ENCODE assay signal across 10 cellular contexts in the genomic region with DNA sequence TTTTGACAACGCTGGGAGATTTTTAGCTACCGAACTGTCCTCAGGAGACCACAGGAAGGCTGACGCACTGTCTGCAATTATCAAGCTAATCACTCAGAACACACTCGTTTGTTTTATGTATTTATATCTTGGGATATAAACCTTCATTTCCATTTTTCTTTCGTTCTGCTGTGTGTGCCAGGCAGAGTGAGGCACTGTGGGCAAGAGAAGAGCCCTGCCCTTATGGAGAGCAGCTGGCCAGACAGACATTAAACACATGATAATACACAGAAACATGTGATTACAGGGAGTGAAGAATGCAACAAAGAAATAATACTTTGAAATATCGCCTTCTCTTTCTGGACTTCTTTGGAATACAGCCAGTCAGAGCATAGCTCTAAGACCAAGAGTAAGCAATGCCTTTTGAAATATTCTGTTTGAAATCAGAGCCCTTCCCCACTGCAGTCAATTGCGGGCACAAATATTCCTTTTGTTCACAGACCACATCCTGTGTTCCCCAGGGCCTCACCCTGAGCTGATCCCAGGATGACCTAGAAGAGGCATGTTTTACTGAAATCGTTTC.
DNase-seq lines count a peak whose midpoint lies in the region; ATAC-seq and TF ChIP-seq lines count a peak whose summit lies in the region.
"Had no signal": no experiment of that assay in that cellular context is flagged by ENCODE, and none has a peak within 500 bp of the region (broad histone marks: within the 10 kb centered on the region; RNA-seq: fewer than 3 reads in every experiment).

No MANE protein-coding gene starts in this region.

- H3K9me3 Mint-ChIP-seq in endodermal cell (peaks cover under 1% of the 10 kb centered on the region), osteocyte (ENCODE audit: unreplicated experiment) (peaks cover 2% of the 10 kb centered on the region)

- 38 to 52% methylated on average over 3 to 8 of the region's 8 CpGs for WGBS in endodermal cell (ENCODE audit: insufficient coverage in 1 of 2, insufficient read length in 1 of 2), 2 experiments

- H3K27me3 ChIP-seq in MG63 (no peaks in the 10 kb centered on the region), endodermal cell (ENCODE audit: control insufficient read depth, insufficient read depth, low read length, poor library complexity, severe bottlenecking) (no peaks in the 10 kb centered on the region)

- DNase-seq in DMS153 treated with DMSO at 0.1 percent for 48 hours (lab: John Stamatoyannopoulos, UW; ENCODE audit: unreplicated experiment) = peak; percentile 70
- DNase-seq in MG63 = peak; percentile 45
- no peak for DNase-seq in endodermal cell
- no peak for DNase-seq in osteocyte (ENCODE audit: extremely low spot score, unreplicated experiment)
- no peak for DNase-seq in C1 segment of cervical spinal cord (lab: John Stamatoyannopoulos, UW)
- no peak for DNase-seq in stimulated activated naive CD4-positive, alpha-beta T cell treated with Interleukin-2 at 50 U/mL for 16 hours (lab: John Stamatoyannopoulos, UW)
- no peak for DNase-seq in 8988T
- DNase-seq: activated CD8-positive, alpha-beta memory T cell treated with anti-CD3 and anti-CD28 coated beads, Interleukin-2, amount 10 ng/mL, durations not matched to agents 7 days and 5 days; NCI-H446 had no signal

- H3K4me3 Mint-ChIP-seq in endodermal cell = no peak overlapping the region
- H3K4me3 Mint-ChIP-seq in osteocyte (ENCODE audit: unreplicated experiment) = peak overlapping the region; percentile 38
- H3K4me3 Mint-ChIP-seq: activated CD8-positive, alpha-beta memory T cell treated with anti-CD3 and anti-CD28 coated beads, Interleukin-2, amount 10 ng/mL, durations not matched to agents 7 days and 5 days had no signal

- H3K9me3 ChIP-seq in MG63 (peaks cover 2% of the 10 kb centered on the region), endodermal cell (ENCODE audit: control insufficient read depth, low read length) (no peaks in the 10 kb centered on the region)

- no peak overlapping the region for H3K9ac ChIP-seq in endodermal cell (ENCODE audit: extremely low read depth, low read length, poor library complexity, severe bottlenecking)

- H3K36me3 ChIP-seq in MG63 (no peaks in the 10 kb centered on the region), endodermal cell (ENCODE audit: control insufficient read depth, insufficient read depth, low read length) (no peaks in the 10 kb centered on the region)

- no peaks in the 10 kb centered on the region for H3K4me1 ChIP-seq in endodermal cell (ENCODE audit: control insufficient read depth, insufficient read depth, low read length)

- peaks cover 28% of the 10 kb centered on the region for H3K4me1 Mint-ChIP-seq in endodermal cell
- peaks cover 44% of the 10 kb centered on the region for H3K4me1 Mint-ChIP-seq in osteocyte (ENCODE audit: unreplicated experiment)
- H3K4me1 Mint-ChIP-seq: activated CD8-positive, alpha-beta memory T cell treated with anti-CD3 and anti-CD28 coated beads, Interleukin-2, amount 10 ng/mL, durations not matched to agents 7 days and 5 days had no signal

- TF ChIP-seq CTCF in endodermal cell (conservative IDR thresholded peaks at IDR 0.05) = no peak
- no peak for TF ChIP-seq CTCF in osteocyte (IDR thresholded peaks at IDR 0.05)

- no peak overlapping the region for H3K27ac Mint-ChIP-seq in endodermal cell
- peak overlapping the region; percentile 65 for H3K27ac Mint-ChIP-seq in osteocyte (ENCODE audit: unreplicated experiment)
- H3K27ac Mint-ChIP-seq: activated CD8-positive, alpha-beta memory T cell treated with anti-CD3 and anti-CD28 coated beads, Interleukin-2, amount 10 ng/mL, durations not matched to agents 7 days and 5 days had no signal

- H3K27ac ChIP-seq in endodermal cell (ENCODE audit: low read depth, low read length) = peak overlapping the region; percentile 40

- ATAC-seq in HG03520 (IDR thresholded peaks at IDR 0.05; ENCODE audit: unreplicated experiment) = no peak
- ATAC-seq: activated CD8-positive, alpha-beta memory T cell treated with anti-CD3 and anti-CD28 coated beads, Interleukin-2, amount 10 ng/mL, durations not matched to agents 7 days and 5 days had no signal

- H3K27me3 Mint-ChIP-seq in endodermal cell (ENCODE audit: insufficient read depth) (peaks cover 9% of the 10 kb centered on the region), osteocyte (ENCODE audit: unreplicated experiment) (peaks cover 38% of the 10 kb centered on the region)

- H3K4me3 ChIP-seq in MG63 = no peak overlapping the region
- H3K4me3 ChIP-seq in endodermal cell (ENCODE audit: low read length) = no peak overlapping the region

- no peaks in the 10 kb centered on the region for H3K36me3 Mint-ChIP-seq in endodermal cell (ENCODE audit: low read depth)
- H3K36me3 Mint-ChIP-seq in osteocyte (ENCODE audit: unreplicated experiment) = no peaks in the 10 kb centered on the region
- H3K36me3 Mint-ChIP-seq: activated CD8-positive, alpha-beta memory T cell treated with anti-CD3 and anti-CD28 coated beads, Interleukin-2, amount 10 ng/mL, durations not matched to agents 7 days and 5 days had no signal

Comparison
In these comparisons a context has a peak if more than half of its experiments do, and no peak if none do; other contexts are left out.
1. DNase-seq: peak in DMS153 treated with DMSO at 0.1 percent for 48 hours (single experiment) and MG63 (single experiment); none in endodermal cell (single experiment), osteocyte (single experiment), C1 segment of cervical spinal cord (0 of 14), stimulated activated naive CD4-positive, alpha-beta T cell treated with Interleukin-2 at 50 U/mL for 16 hours (single experiment) and 8988T (single experiment).